Comparison of ENCODE assay signal across 8 cellular contexts in genomic region chr7:157010588-157011332, GRCh38. TPM values are rescaled to one million over a fixed set of nuclear protein-coding genes. Genes with fewer than 3 reads are reported as not detected.
DNase-seq lines count a peak whose midpoint lies in the region; ATAC-seq and TF ChIP-seq lines count a peak whose summit lies in the region.

Gene MNX1 (minus strand): TSS chr7:157010663. CDS start chr7:157010350, 313 bp downstream.

- H3K9me3 ChIP-seq in PC-9 (ENCODE audit: insufficient read depth, low read depth) (no peaks in the 10 kb centered on the region), adrenal gland (replicated peaks in 1 of 3) (no peaks in the 10 kb centered on the region)

- no peaks in the 10 kb centered on the region for H3K9me2 ChIP-seq in PC-9 (ENCODE audit: insufficient read depth)

- H3K79me2 ChIP-seq in PC-9 (ENCODE audit: low read depth) = no peaks in the 10 kb centered on the region

- H3K4me3 Mint-ChIP-seq in immature natural killer cell = peak within 1 kb of the TSS; percentile 25 to 57 (median 38)

- H2AFZ ChIP-seq in PC-9 = peak within 1 kb of the TSS; percentile 100

- H3K27me3 ChIP-seq in PC-9 (ENCODE audit: insufficient read depth, low read depth) (no peaks in the 10 kb centered on the region), adrenal gland (peaks cover 83% of the 10 kb centered on the region)

- POLR2A ChIA-PET in PC-9 (lab: Charles Lee; ENCODE audit: unreplicated experiment) = interaction anchor here (0.7 kb wide), 1 partner anchor 1712 kb away, joined by 3 read pairs; no protein-coding TSS in a partner anchor

- H3K4me3 ChIP-seq in PC-9 (peak within 1 kb of the TSS; percentile 96), adrenal gland (peak within 1 kb of the TSS in 2 of 4 donors; percentile 13 to 48)

- H3K4me2 ChIP-seq in PC-9 = peak within 1 kb of the TSS; percentile 95

- H3K36me3 Mint-ChIP-seq in immature natural killer cell = no peaks in the 10 kb centered on the region

- 1 to 3% (median 1%) methylated on average over 6 to 87 of the region's 87 CpGs; no CpG with 5 or more reads in 1 of the 4 donors for WGBS in adrenal gland, 4 donors

- TF ChIP-seq CTCF in PC-9 (conservative IDR thresholded peaks at IDR 0.05) (no peak), adrenal gland (IDR thresholded peaks at IDR 0.05) (no peak)

- H3K27me3 Mint-ChIP-seq in immature natural killer cell (ENCODE audit: low read depth in 3 of 3) = peaks cover 19 to 29% (median 27%) of the 10 kb centered on the region in 3 donors

- H3K9me3 Mint-ChIP-seq in immature natural killer cell = peaks cover 0 to 1% (median 0%) of the 10 kb centered on the region in 6 donors

- intact Hi-C loops in PC-9 (cut with micrococcal nuclease; ENCODE audit: unreplicated experiment) = loop anchor here (10.0 kb wide), 1 partner anchor 124 kb away; the partner anchor contains the start of gene UBE3C
- intact Hi-C loops in adrenal gland (cut with DNase I) = no loop called here

- H3K4me1 ChIP-seq in PC-9 (replicated peaks; ENCODE audit: insufficient read depth) (peaks cover 12% of the 10 kb centered on the region), adrenal gland (replicated peaks in 1 of 2) (peaks cover 2 to 3% of the 10 kb centered on the region in 2 donors)

- H3K4me1 Mint-ChIP-seq in immature natural killer cell = peaks cover 4% of the 10 kb centered on the region in 2 donors

- ATAC-seq in GM21528 (IDR thresholded peaks at IDR 0.05; ENCODE audit: low FRiP score, unreplicated experiment) = peak; percentile 76

- H3F3A ChIP-seq in PC-9 (ENCODE audit: insufficient read depth, low read depth) = no peaks in the 10 kb centered on the region

- no peaks in the 10 kb centered on the region for H4K20me1 ChIP-seq in PC-9 (ENCODE audit: insufficient read depth)

- TF ChIP-seq POLR2A in adrenal gland (IDR thresholded peaks at IDR 0.05) = no peak

- CTCF ChIA-PET in PC-9 (lab: Charles Lee) = no interaction called here

- H3K36me3 ChIP-seq in PC-9 (ENCODE audit: low read depth) (no peaks in the 10 kb centered on the region), adrenal gland (replicated peaks in 1 of 2) (no peaks in the 10 kb centered on the region)

- no peak within 1 kb of the TSS for H3K27ac Mint-ChIP-seq in immature natural killer cell

- BruUV-seq in PC-9 (replicated peaks; lab: Mats Ljungman, UMichigan) = no TSS peak

- H3K27ac ChIP-seq in PC-9 (no peak within 1 kb of the TSS), adrenal gland (no peak within 1 kb of the TSS)

- DNase-seq in GDM1 (lab: John Stamatoyannopoulos, UW) = peak; percentile 89
- peak; percentile 27 for DNase-seq in HT1080 (ENCODE audit: low read depth)
- peak; percentile 74 to 82 for DNase-seq in PC-9
- DNase-seq in adrenal gland = peak in 6 of 7 donors; percentile 29 to 72 (median 53)
- peak in 1 of 3 donors; percentile 11 for DNase-seq in immature natural killer cell
- peak; percentile 51 for DNase-seq in stimulated activated CD4-positive, alpha-beta T cell treated with anti-CD3 and anti-CD28 coated beads, Interleukin-4, amount 100 ng/mL, for 1 hour
- DNase-seq in amniotic stem cell (lab: John Stamatoyannopoulos, UW) = no peak

RNA-seq across cellular contexts. Expression of gene MNX1, which starts in this region (rescaled TPM):
- 0.37 TPM in 1 of 2 replicates, not detected in the other for total RNA-seq in HT1080 (2014; rRNA removed; shearing (Covaris generic))
- not detected in 2 replicates for polyA plus RNA-seq in HT1080 (2015; cell fraction: cytosol; rRNA removed)
- polyA plus RNA-seq in HT1080 (2015; cell fraction: nucleus; rRNA removed) = 0.12 and 0.61 TPM in 2 replicates
- total RNA-seq in PC-9 (2021) (0.28 and 0.33 TPM in 2 replicates), adrenal gland (under 1 TPM in 1 of 8 donors, not detected in 7; 0.11 TPM)
- polyA plus RNA-seq in adrenal gland (not detected), immature natural killer cell (not detected)

Comparison
In these comparisons a context has a peak if more than half of its experiments do, and no peak if none do; other contexts are left out.
1. Peak in DNase-seq in HT1080; RNA of the gene not detected or under 1 TPM.
2. Peak in DNase-seq, H3K4me3 ChIP-seq and H3K4me2 ChIP-seq in PC-9; RNA of the gene not detected or under 1 TPM.
3. Peak in DNase-seq in adrenal gland; RNA of the gene not detected or under 1 TPM.